ENCODE assay signal across 20 cellular contexts in the genomic region with DNA sequence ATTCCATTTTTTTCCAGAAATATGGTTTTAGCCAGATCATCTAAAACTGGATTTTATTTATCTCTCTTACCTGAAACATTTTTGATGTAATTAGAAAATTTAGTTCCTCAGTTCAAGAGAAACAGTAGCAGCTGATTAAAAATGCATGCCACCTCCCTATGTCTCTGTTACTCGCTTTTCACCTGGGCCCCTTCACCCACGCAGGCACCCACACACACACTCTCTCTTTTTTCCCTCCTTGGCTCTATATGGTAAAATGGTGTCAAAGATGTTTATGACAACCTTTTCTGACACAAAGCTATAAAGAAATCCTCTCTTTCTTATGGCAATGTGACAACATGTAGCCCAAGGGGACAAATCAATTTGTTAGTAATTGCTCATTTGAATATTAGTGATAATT.
"Had no signal": no experiment of that assay in that cellular context is flagged by ENCODE, and none has a peak within 500 bp of the region (broad histone marks: within the 10 kb centered on the region; RNA-seq: fewer than 3 reads in every experiment).

No MANE protein-coding gene starts in this region.

- H3K4me1 ChIP-seq: Peyer's patch, SJCRH30 had no signal

- H3K36me3 ChIP-seq: Peyer's patch, SJCRH30 had no signal

- H3K27me3 ChIP-seq: Peyer's patch, SJCRH30 had no signal

- DNase-seq: activated CD4-positive, CD25-positive, alpha-beta regulatory T cell; activated effector memory CD4-positive, alpha-beta T cell treated with Interleukin-2 at 50 U/mL for 16 hours; activated naive CD4-positive, alpha-beta T cell; amygdala; Kasumi-1; KBM-7; NCI-H1105 treated with DMSO at 0.1 percent for 48 hours; NCI-H1436 treated with DMSO at 0.1 percent for 48 hours; NCI-H187; NCI-H2081; NCI-H510A treated with DMSO at 0.1 percent for 48 hours; Peyer's patch; Right ventricle myocardium superior; SJCRH30; SK-N-SH; T-helper 1 cell had no signal

- H3K27ac Mint-ChIP-seq: activated naive CD8-positive, alpha-beta T cell had no signal

- H3K4me3 ChIP-seq: Peyer's patch, SJCRH30 had no signal

- H3K36me3 Mint-ChIP-seq: brain had no signal

- H3K9me3 ChIP-seq: Peyer's patch, SJCRH30, SK-N-SH had no signal

- H3K4me3 Mint-ChIP-seq: activated naive CD8-positive, alpha-beta T cell; brain had no signal

- H3K27ac ChIP-seq: Peyer's patch, RWPE1, SJCRH30, VCaP had no signal
